16 cellular contexts compared by ENCODE assay signal in genomic region chr10:34427911-34428216, GRCh38.
"Had no signal": no experiment of that assay in that cellular context is flagged by ENCODE, and none has a peak within 500 bp of the region (broad histone marks: within the 10 kb centered on the region; RNA-seq: fewer than 3 reads in every experiment).

No MANE protein-coding gene starts in this region.

- H3K4me3 ChIP-seq: mucosa of descending colon, skin epidermis, tibial nerve had no signal

- H3K9me3 ChIP-seq: mucosa of descending colon, neutrophil, tibial nerve had no signal

- H3K27ac Mint-ChIP-seq: activated CD4-positive, alpha-beta memory T cell treated with anti-CD3 and anti-CD28 coated beads for 36 hours; activated CD4-positive, alpha-beta T cell treated with anti-CD3 and anti-CD28 coated beads for 36 hours; activated CD8-positive, alpha-beta memory T cell treated with anti-CD3 and anti-CD28 coated beads, Interleukin-2, amount 10 ng/mL, durations not matched to agents 7 days and 5 days; activated T-helper 2 cell treated with anti-CD3 and anti-CD28 coated beads, Interferon-gamma antibody, Interleukin-2, Interleukin-4, amounts not matched to agents 10 μg/mL and 5 μg/mL and 100 μg/mL, durations not matched to agents 14 hours and 24 hours and 36 hours had no signal

- DNase-seq: activated CD4-positive, alpha-beta memory T cell treated with anti-CD3 and anti-CD28 coated beads for 36 hours; activated CD4-positive, alpha-beta T cell treated with anti-CD3 and anti-CD28 coated beads for 36 hours; activated CD8-positive, alpha-beta memory T cell treated with anti-CD3 and anti-CD28 coated beads, Interleukin-2, amount 10 ng/mL, durations not matched to agents 7 days and 5 days; activated naive CD4-positive, alpha-beta T cell treated with anti-CD3 and anti-CD28 coated beads, Interleukin-2, amount 50 U/mL, for 16 hours; activated T-cell treated with anti-CD3 and anti-CD28 coated beads, Interleukin-2, amount 50 U/mL, for 1 hour; foreskin fibroblast; mucosa of descending colon; naive thymus-derived CD4-positive, alpha-beta T cell; stimulated activated CD4-positive, alpha-beta T cell treated with anti-CD3 and anti-CD28 coated beads, Interleukin-15, amount 100 ng/mL, for 24 hours; stimulated activated CD4-positive, alpha-beta T cell treated with anti-CD3 and anti-CD28 coated beads, Interleukin-4, amount 100 ng/mL, for 1 hour; stimulated activated naive CD4-positive, alpha-beta T cell; WERI-Rb-1 had no signal

- H3K4me3 Mint-ChIP-seq: activated CD4-positive, alpha-beta memory T cell treated with anti-CD3 and anti-CD28 coated beads for 36 hours; activated CD4-positive, alpha-beta T cell treated with anti-CD3 and anti-CD28 coated beads for 36 hours; activated CD8-positive, alpha-beta memory T cell treated with anti-CD3 and anti-CD28 coated beads, Interleukin-2, amount 10 ng/mL, durations not matched to agents 7 days and 5 days; naive thymus-derived CD4-positive, alpha-beta T cell had no signal

- H3K27ac ChIP-seq: neutrophil, skin epidermis, tibial nerve, WERI-Rb-1 had no signal

- H3K36me3 ChIP-seq: neutrophil, tibial nerve, WERI-Rb-1 had no signal

- H3K4me1 Mint-ChIP-seq: activated CD4-positive, alpha-beta T cell treated with anti-CD3 and anti-CD28 coated beads for 36 hours; activated CD8-positive, alpha-beta memory T cell treated with anti-CD3 and anti-CD28 coated beads, Interleukin-2, amount 10 ng/mL, durations not matched to agents 7 days and 5 days had no signal

- H3K27me3 Mint-ChIP-seq: activated CD8-positive, alpha-beta memory T cell treated with anti-CD3 and anti-CD28 coated beads, Interleukin-2, amount 10 ng/mL, durations not matched to agents 7 days and 5 days had no signal

- H3K27me3 ChIP-seq: neutrophil, tibial nerve had no signal

- H3K36me3 Mint-ChIP-seq: activated CD4-positive, alpha-beta memory T cell treated with anti-CD3 and anti-CD28 coated beads for 36 hours; activated CD8-positive, alpha-beta memory T cell treated with anti-CD3 and anti-CD28 coated beads, Interleukin-2, amount 10 ng/mL, durations not matched to agents 7 days and 5 days; naive thymus-derived CD4-positive, alpha-beta T cell had no signal

- H3K9me3 Mint-ChIP-seq: activated CD4-positive, alpha-beta memory T cell treated with anti-CD3 and anti-CD28 coated beads for 36 hours; activated T-helper 2 cell treated with anti-CD3 and anti-CD28 coated beads, Interferon-gamma antibody, Interleukin-2, Interleukin-4, amounts not matched to agents 10 μg/mL and 5 μg/mL and 100 μg/mL, durations not matched to agents 14 hours and 24 hours and 36 hours had no signal
